ENCODE assay signal across 8 cellular contexts in the genomic region with DNA sequence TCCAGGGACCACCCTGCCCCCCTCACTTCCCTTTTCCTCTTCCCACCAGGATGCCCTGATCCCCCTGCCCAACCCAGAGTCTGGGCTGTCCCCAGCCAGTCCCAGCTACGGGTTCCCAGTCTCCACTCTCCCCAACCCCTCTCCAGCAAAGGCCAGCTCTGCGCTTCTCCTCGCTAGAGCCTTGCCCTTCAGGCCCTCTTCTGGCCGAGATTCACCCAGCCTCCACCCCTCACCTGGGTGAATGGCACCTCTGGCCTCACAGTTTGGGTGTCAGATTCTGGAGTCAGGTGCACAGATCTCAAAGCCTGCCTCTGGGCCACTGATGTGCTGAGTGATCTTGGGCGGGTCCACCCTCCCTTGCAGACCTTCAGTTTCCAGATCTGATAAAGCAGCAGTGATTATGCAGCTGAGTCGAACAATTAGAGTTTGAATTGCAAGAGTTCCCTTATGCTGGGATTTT.
A peak's percentile ranks its signal among the peaks of the same experiment; 100 is the strongest.
DNase-seq lines count a peak whose midpoint lies in the region; ATAC-seq and TF ChIP-seq lines count a peak whose summit lies in the region.

No MANE protein-coding gene starts in this region.

- peaks cover 3% of the 10 kb centered on the region for H3K9me3 ChIP-seq in WERI-Rb-1 (ENCODE audit: severe bottlenecking)
- no peaks in the 10 kb centered on the region for H3K9me3 ChIP-seq in upper lobe of left lung

- H3K36me3 Mint-ChIP-seq in activated naive CD4-positive, alpha-beta T cell treated with anti-CD3 and anti-CD28 coated beads, Interleukin-2, amount 50 U/mL, for 72 hours: no peaks in the 10 kb centered on the region

- DNase-seq in activated naive CD4-positive, alpha-beta T cell treated with anti-CD3 and anti-CD28 coated beads, Interleukin-2, amount 50 U/mL, for 72 hours (ENCODE audit: low spot score in 2 of 2): no peak
- DNase-seq in activated naive CD4-positive, alpha-beta T cell treated with anti-CD3 and anti-CD28 coated beads, Interleukin-2, amount 50 U/mL, for 16 hours: no peak
- DNase-seq in WERI-Rb-1: peak; percentile 45
- no peak for DNase-seq in left colon
- no peak for DNase-seq in upper lobe of left lung
- DNase-seq in stimulated activated naive CD4-positive, alpha-beta T cell (lab: John Stamatoyannopoulos, UW): no peak
- DNase-seq in caudate nucleus (lab: John Stamatoyannopoulos, UW): no peak

- intact Hi-C loops in left colon (cut with DNase I, micrococcal nuclease): loop anchor here in 1 of 2 donors (10.0 kb wide), 1 partner anchor 242 kb away; no protein-coding TSS in a partner anchor

- peaks cover 0 to 7% (median 2%) of the 10 kb centered on the region in 4 donors for H3K4me1 ChIP-seq in upper lobe of left lung

- H3K4me3 ChIP-seq in WERI-Rb-1 (ENCODE audit: low read depth, low read length): no peak overlapping the region
- no peak overlapping the region for H3K4me3 ChIP-seq in upper lobe of left lung

- H3K36me3 ChIP-seq in WERI-Rb-1: no peaks in the 10 kb centered on the region
- no peaks in the 10 kb centered on the region for H3K36me3 ChIP-seq in upper lobe of left lung

- no peak for TF ChIP-seq POLR2A in upper lobe of left lung (IDR thresholded peaks at IDR 0.05)

- H3K9me3 Mint-ChIP-seq in activated naive CD4-positive, alpha-beta T cell treated with anti-CD3 and anti-CD28 coated beads, Interleukin-2, amount 50 U/mL, for 72 hours: no peaks in the 10 kb centered on the region

- H3K27me3 ChIP-seq in WERI-Rb-1 (ENCODE audit: insufficient read depth, low read depth, severe bottlenecking): no peaks in the 10 kb centered on the region
- no peaks in the 10 kb centered on the region for H3K27me3 ChIP-seq in upper lobe of left lung

- peak overlapping the region; percentile 23 to 70 for H3K27ac Mint-ChIP-seq in activated naive CD4-positive, alpha-beta T cell treated with anti-CD3 and anti-CD28 coated beads, Interleukin-2, amount 50 U/mL, for 72 hours

- TF ChIP-seq EP300 in upper lobe of left lung (IDR thresholded peaks at IDR 0.05): no peak

- peak; percentile 9 to 23 for ATAC-seq in activated naive CD4-positive, alpha-beta T cell treated with anti-CD3 and anti-CD28 coated beads, Interleukin-2, amount 50 U/mL, for 72 hours
- ATAC-seq in left colon (peak; percentile 8), upper lobe of left lung (ENCODE audit: low FRiP score in 2 of 2) (peak; percentile 6 to 10), HG03565 (IDR thresholded peaks at IDR 0.05; ENCODE audit: unreplicated experiment) (no peak)

- TF ChIP-seq CTCF in WERI-Rb-1 (IDR thresholded peaks at IDR 0.05; ENCODE audit: low read depth, low read length): 0 out of 2 replicates have a peak, but pooled peaks have one; percentile 25
- no peak for TF ChIP-seq CTCF in upper lobe of left lung (IDR thresholded peaks at IDR 0.05)

- H3K27ac ChIP-seq in WERI-Rb-1: 0 out of 2 replicates have a peak overlapping the region, but pooled peaks have one; percentile 9
- no peak overlapping the region for H3K27ac ChIP-seq in upper lobe of left lung
- H3K27ac ChIP-seq in caudate nucleus (ENCODE audit: low read depth, low read length): no peak overlapping the region

- WGBS in upper lobe of left lung, 2 donors: 60 to 78% methylated on average over 6 of the region's 6 CpGs
